37 cellular contexts compared by ENCODE assay signal in genomic region chr19:46550684-46551083, GRCh38. TPM values are rescaled to one million over a fixed set of nuclear protein-coding genes. Genes with fewer than 3 reads are reported as not detected.
"Had no signal": no experiment of that assay in that cellular context is flagged by ENCODE, and none has a peak within 500 bp of the region (broad histone marks: within the 10 kb centered on the region; RNA-seq: fewer than 3 reads in every experiment).

No MANE protein-coding gene starts in this region.

- H3K4me3 ChIP-seq: adrenal gland, ascending aorta, body of pancreas, breast epithelium, cardiac muscle cell had no signal

- H3K27ac ChIP-seq: ascending aorta, body of pancreas, brain microvascular endothelial cell, breast epithelium, cardiac muscle cell had no signal

- H3K4me1 ChIP-seq: ascending aorta, breast epithelium had no signal

- ATAC-seq: activated naive CD4-positive, alpha-beta T cell treated with anti-CD3 and anti-CD28 coated beads, Interleukin-2, amount 50 U/mL, for 72 hours; activated naive CD8-positive, alpha-beta T cell treated with anti-CD3 and anti-CD28 coated beads, Interleukin-2, amount 50 U/mL, for 24 hours; activated T-cell treated with anti-CD3 and anti-CD28 coated beads, Interleukin-2, amount 50 U/mL, for 4 hours; activated T-cell treated with anti-CD3 and anti-CD28 coated beads, Interleukin-2, amount 50 U/mL, for 72 hours; activated T-helper 17 cell treated with anti-CD3 and anti-CD28 coated beads, Interleukin-2, amount 50 U/mL, for 72 hours; body of pancreas had no signal

- DNase-seq: activated effector memory CD4-positive, alpha-beta T cell treated with Interleukin-2 at 50 U/mL for 16 hours; activated gamma-delta T cell; activated gamma-delta T cell treated with Interleukin-2 at 50 U/mL for 16 hours; activated naive CD4-positive, alpha-beta T cell; activated naive CD4-positive, alpha-beta T cell treated with anti-CD3 and anti-CD28 coated beads for 36 hours; activated naive CD4-positive, alpha-beta T cell treated with anti-CD3 and anti-CD28 coated beads, Interleukin-2, amount 10 ng/mL, durations not matched to agents 7 days and 5 days; activated naive CD4-positive, alpha-beta T cell treated with anti-CD3 and anti-CD28 coated beads, Interleukin-2, amount 50 U/mL, for 16 hours; activated naive CD4-positive, alpha-beta T cell treated with Interleukin-2 at 50 U/mL for 16 hours; activated naive CD8-positive, alpha-beta T cell treated with anti-CD3 and anti-CD28 coated beads for 36 hours; activated naive CD8-positive, alpha-beta T cell treated with anti-CD3 and anti-CD28 coated beads, Interleukin-2, amount 10 ng/mL, durations not matched to agents 7 days and 5 days; activated naive CD8-positive, alpha-beta T cell treated with anti-CD3 and anti-CD28 coated beads, Interleukin-2, amount 50 U/mL, for 24 hours; activated T-cell treated with anti-CD3 and anti-CD28 coated beads for 4 hours; activated T-cell treated with anti-CD3 and anti-CD28 coated beads, Interleukin-2, amount 50 U/mL, for 1 hour; activated T-cell treated with anti-CD3 and anti-CD28 coated beads, Interleukin-2, amount 50 U/mL, for 24 hours; activated T-cell treated with anti-CD3 and anti-CD28 coated beads, Interleukin-2, amount 50 U/mL, for 4 hours; activated T-cell treated with anti-CD3 and anti-CD28 coated beads, Interleukin-2, amount 50 U/mL, for 48 hours; activated T-cell treated with anti-CD3 and anti-CD28 coated beads, Interleukin-2, amount 50 U/mL, for 72 hours; amniotic stem cell; amygdala; aorta; body of pancreas; brain microvascular endothelial cell; caudate nucleus; central memory CD4-positive, alpha-beta T cell; cerebellar nuclear complex had no signal

- H3K4me3 Mint-ChIP-seq: activated naive CD4-positive, alpha-beta T cell treated with anti-CD3 and anti-CD28 coated beads for 36 hours; activated naive CD4-positive, alpha-beta T cell treated with anti-CD3 and anti-CD28 coated beads, Interleukin-2, amount 10 ng/mL, durations not matched to agents 7 days and 5 days; activated naive CD4-positive, alpha-beta T cell treated with anti-CD3 and anti-CD28 coated beads, Interleukin-2, amount 50 U/mL, for 24 hours; activated naive CD8-positive, alpha-beta T cell; activated naive CD8-positive, alpha-beta T cell treated with anti-CD3 and anti-CD28 coated beads for 36 hours; activated naive CD8-positive, alpha-beta T cell treated with anti-CD3 and anti-CD28 coated beads, Interleukin-2, amount 10 ng/mL, durations not matched to agents 7 days and 5 days; activated naive CD8-positive, alpha-beta T cell treated with anti-CD3 and anti-CD28 coated beads, Interleukin-2, amount 50 U/mL, for 24 hours; activated T-cell treated with anti-CD3 and anti-CD28 coated beads, Interleukin-2, amount 50 U/mL, for 24 hours; activated T-cell treated with anti-CD3 and anti-CD28 coated beads, Interleukin-2, amount 50 U/mL, for 4 hours; activated T-cell treated with anti-CD3 and anti-CD28 coated beads, Interleukin-2, amount 50 U/mL, for 72 hours; activated T-helper 1 cell treated with anti-CD3 and anti-CD28 coated beads, Interleukin-12 subunit alpha, Interleukin-12 subunit beta, Interleukin-2, Interleukin-4 antibody, amounts not matched to agents 30 ng/mL and 10 ng/mL and 1 ng/mL, durations not matched to agents 14 hours and 24 hours and 36 hours; activated T-helper 17 cell treated with anti-CD3 and anti-CD28 coated beads, Interleukin-2, amount 50 U/mL, for 72 hours; brain; central memory CD8-positive, alpha-beta T cell had no signal

- H3K27me3 Mint-ChIP-seq: activated naive CD4-positive, alpha-beta T cell treated with anti-CD3 and anti-CD28 coated beads, Interleukin-2, amount 50 U/mL, for 24 hours had no signal

- H3K9me3 ChIP-seq: adrenal gland, body of pancreas had no signal

- H3K36me3 Mint-ChIP-seq: brain had no signal

- H3K27ac Mint-ChIP-seq: activated naive CD4-positive, alpha-beta T cell treated with anti-CD3 and anti-CD28 coated beads for 36 hours; activated naive CD4-positive, alpha-beta T cell treated with anti-CD3 and anti-CD28 coated beads, Interleukin-2, amount 10 ng/mL, durations not matched to agents 7 days and 5 days; activated naive CD4-positive, alpha-beta T cell treated with anti-CD3 and anti-CD28 coated beads, Interleukin-2, amount 50 U/mL, for 24 hours; activated naive CD4-positive, alpha-beta T cell treated with anti-CD3 and anti-CD28 coated beads, Interleukin-2, amount 50 U/mL, for 72 hours; activated naive CD8-positive, alpha-beta T cell; activated naive CD8-positive, alpha-beta T cell treated with anti-CD3 and anti-CD28 coated beads for 36 hours; activated naive CD8-positive, alpha-beta T cell treated with anti-CD3 and anti-CD28 coated beads, Interleukin-2, amount 10 ng/mL, durations not matched to agents 7 days and 5 days; activated naive CD8-positive, alpha-beta T cell treated with anti-CD3 and anti-CD28 coated beads, Interleukin-2, amount 50 U/mL, for 24 hours; activated T-cell treated with anti-CD3 and anti-CD28 coated beads, Interleukin-2, amount 50 U/mL, for 24 hours; activated T-cell treated with anti-CD3 and anti-CD28 coated beads, Interleukin-2, amount 50 U/mL, for 72 hours; activated T-helper 1 cell treated with anti-CD3 and anti-CD28 coated beads, Interleukin-12 subunit alpha, Interleukin-12 subunit beta, Interleukin-2, Interleukin-4 antibody, amounts not matched to agents 30 ng/mL and 10 ng/mL and 1 ng/mL, durations not matched to agents 14 hours and 24 hours and 36 hours; activated T-helper 17 cell treated with anti-CD3 and anti-CD28 coated beads, Interleukin-2, amount 50 U/mL, for 72 hours; activated T-helper 2 cell treated with anti-CD3 and anti-CD28 coated beads, Interferon-gamma antibody, Interleukin-2, Interleukin-4, amounts not matched to agents 10 μg/mL and 5 μg/mL and 100 μg/mL, durations not matched to agents 14 hours and 24 hours and 36 hours had no signal

- H3K4me1 Mint-ChIP-seq: activated naive CD4-positive, alpha-beta T cell treated with anti-CD3 and anti-CD28 coated beads, Interleukin-2, amount 50 U/mL, for 24 hours; activated T-helper 17 cell treated with anti-CD3 and anti-CD28 coated beads, Interleukin-2, amount 50 U/mL, for 72 hours; central memory CD8-positive, alpha-beta T cell had no signal

- H3K36me3 ChIP-seq: adrenal gland, ascending aorta, brain microvascular endothelial cell, breast epithelium, cardiac muscle cell had no signal

- H3K27me3 ChIP-seq: adrenal gland, ascending aorta, body of pancreas, breast epithelium had no signal

RNA-seq across cellular contexts. Expression of gene PNMA8B, which starts 55.0 kb away (rescaled TPM):
- total RNA-seq: activated T-helper 1 cell treated with anti-CD3 and anti-CD28 coated beads, Interleukin-12 subunit alpha, Interleukin-12 subunit beta, Interleukin-2, Interleukin-4 antibody, amounts not matched to agents 30 ng/mL and 10 ng/mL and 1 ng/mL, durations not matched to agents 14 hours and 24 hours and 36 hours; activated T-helper 2 cell treated with anti-CD3 and anti-CD28 coated beads, Interferon-gamma antibody, Interleukin-2, Interleukin-4, amounts not matched to agents 10 μg/mL and 5 μg/mL and 100 μg/mL, durations not matched to agents 14 hours and 24 hours and 36 hours had no signal
